In genomic region chr13:38017320-38017719, GRCh38 we compare ENCODE assay signal across 24 cellular contexts.
"Had no signal": no experiment of that assay in that cellular context is flagged by ENCODE, and none has a peak within 500 bp of the region (broad histone marks: within the 10 kb centered on the region; RNA-seq: fewer than 3 reads in every experiment).

No MANE protein-coding gene starts in this region.

- DNase-seq: stimulated activated CD4-positive, alpha-beta T cell treated with anti-CD3 and anti-CD28 coated beads, Interleukin-2, amount 100 ng/mL, for 48 hours; stimulated activated CD4-positive, alpha-beta T cell treated with anti-CD3 and anti-CD28 coated beads, Interleukin-4, amount 100 ng/mL, for 1 hour; stimulated activated CD4-positive, alpha-beta T cell treated with anti-CD3 and anti-CD28 coated beads, Interleukin-4, amount 100 ng/mL, for 24 hours; stimulated activated CD4-positive, alpha-beta T cell treated with anti-CD3 and anti-CD28 coated beads, Interleukin-4, amount 100 ng/mL, for 4 hours; stimulated activated CD8-positive, alpha-beta memory T cell treated with anti-CD3 and anti-CD28 coated beads, Interleukin-4, amount 100 ng/mL, for 48 hours; stimulated activated naive B cell treated with anti-CD40 and anti-IgM and Interleukin-4, amounts not matched to agents 10 μg/mL and 1 μg/mL and 100 μg/mL, for 72 hours; stimulated activated naive CD4-positive, alpha-beta T cell; stimulated activated naive CD4-positive, alpha-beta T cell treated with Interleukin-2 at 50 U/mL for 16 hours; stimulated activated naive CD8-positive, alpha-beta T cell treated with anti-CD3 and anti-CD28 coated beads, Interleukin-15, amount 100 ng/mL, for 72 hours; stimulated activated naive CD8-positive, alpha-beta T cell treated with anti-CD3 and anti-CD28 coated beads, Interleukin-15, Interleukin-2, amounts not matched to agents 100 U/mL and 50 U/mL, for 24 hours; stomach; substantia nigra; testis; thyroid gland; tibial artery; transverse colon; trophoblast cell; upper lobe of left lung; upper lobe of right lung; uterus had no signal

- H3K4me1 ChIP-seq: stomach, suprapubic skin, testis, thyroid gland, tibial artery, tibial nerve, transverse colon, upper lobe of left lung, upper lobe of right lung, uterus, vagina had no signal

- H3K9me3 ChIP-seq: testis, thyroid gland, upper lobe of right lung, vagina had no signal

- H3K36me3 ChIP-seq: stomach, suprapubic skin, thoracic aorta, thyroid gland, tibial artery, tibial nerve, transverse colon, upper lobe of left lung, upper lobe of right lung, uterus, vagina had no signal

- H3K27ac ChIP-seq: stomach, suprapubic skin, testis, thoracic aorta, thyroid gland, tibial artery, tibial nerve, transverse colon, upper lobe of left lung, upper lobe of right lung, uterus, vagina had no signal

- H3K4me3 ChIP-seq: stomach, suprapubic skin, testis, thoracic aorta, thyroid gland, tibial artery, tibial nerve, transverse colon, upper lobe of left lung, upper lobe of right lung, uterus, vagina had no signal
